Comparison of ENCODE assay signal across 8 cellular contexts in the genomic region with DNA sequence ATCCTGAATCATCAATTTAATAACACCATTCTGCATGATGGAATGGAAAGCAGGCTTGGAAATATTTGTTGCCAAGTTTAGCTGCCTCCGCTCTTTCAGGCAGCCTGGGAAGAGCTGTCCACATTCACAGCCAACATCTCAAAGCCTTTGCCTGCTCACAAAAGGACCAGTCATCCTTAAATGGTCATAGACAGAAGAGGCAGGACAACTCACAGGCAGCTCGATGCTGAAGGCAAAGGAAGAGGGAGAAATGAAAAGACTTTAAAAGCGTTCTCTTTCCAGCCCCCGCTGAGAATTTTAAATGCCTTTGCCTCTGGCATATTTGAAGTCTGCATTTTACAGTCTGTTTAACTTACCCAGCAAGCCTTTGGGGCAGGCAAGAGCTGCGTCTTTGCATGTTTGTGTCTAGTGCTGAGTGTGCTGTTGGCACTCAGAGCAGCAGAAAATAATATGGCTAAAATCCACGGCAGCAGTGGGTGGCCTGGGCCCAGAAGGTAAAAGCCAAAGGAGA.
A peak's percentile ranks its signal among the peaks of the same experiment; 100 is the strongest.
DNase-seq lines count a peak whose midpoint lies in the region; TF ChIP-seq lines count a peak whose summit lies in the region.

No MANE protein-coding gene starts in this region.

- H3K27ac Mint-ChIP-seq in immature natural killer cell = no peak overlapping the region

- no peak for TF ChIP-seq POLR2A in stomach (IDR thresholded peaks at IDR 0.05)

- peaks cover 0 to 16% (median 5%) of the 10 kb centered on the region in 4 donors for H3K4me1 ChIP-seq in stomach

- H3K9me3 ChIP-seq in MG63 (no peaks in the 10 kb centered on the region), stomach (no peaks in the 10 kb centered on the region)

- no peak for TF ChIP-seq EP300 in stomach (IDR thresholded peaks at IDR 0.05)

- peaks cover 0 to 2% (median 0%) of the 10 kb centered on the region in 6 donors for H3K9me3 Mint-ChIP-seq in immature natural killer cell

- H3K4me3 Mint-ChIP-seq in immature natural killer cell = no peak overlapping the region

- H3K36me3 Mint-ChIP-seq in immature natural killer cell = no peaks in the 10 kb centered on the region

- H3K27ac ChIP-seq in temporal lobe (ENCODE audit: low read depth, low read length) (peak overlapping the region; percentile 76), stomach (peak overlapping the region in 2 of 5 donors; percentile 25 to 60)

- peak; percentile 78 for DNase-seq in MG63
- DNase-seq in choroid plexus epithelial cell (ENCODE audit: low read depth) = peak; percentile 46
- DNase-seq in islet precursor cell = peak; percentile 88
- no peak for DNase-seq in stomach
- DNase-seq in kidney tubule cell (ENCODE audit: low spot score) = no peak
- no peak for DNase-seq in immature natural killer cell
- no peak for DNase-seq in NCI-H2107 treated with DMSO at 0.1 percent for 48 hours (lab: John Stamatoyannopoulos, UW; ENCODE audit: unreplicated experiment)

- WGBS in stomach, 5 donors = 31 to 44% (median 34%) methylated on average over 6 of the region's 6 CpGs

- H3K4me3 ChIP-seq in MG63 = no peak overlapping the region
- no peak overlapping the region for H3K4me3 ChIP-seq in choroid plexus epithelial cell (ENCODE audit: low read depth, low read length)
- no peak overlapping the region for H3K4me3 ChIP-seq in stomach

- peaks cover 0 to 8% (median 8%) of the 10 kb centered on the region in 3 donors for H3K27me3 Mint-ChIP-seq in immature natural killer cell (ENCODE audit: low read depth in 3 of 3)

- H3K36me3 ChIP-seq in MG63 (no peaks in the 10 kb centered on the region), stomach (no peaks in the 10 kb centered on the region)

- H3K4me1 Mint-ChIP-seq in immature natural killer cell = no peaks in the 10 kb centered on the region

- intact Hi-C loops in stomach (cut with DNase I; ENCODE audit: low total_unique reads) = no loop called here

- H3K27me3 ChIP-seq in MG63 (no peaks in the 10 kb centered on the region), stomach (no peaks in the 10 kb centered on the region)

- TF ChIP-seq CTCF in choroid plexus epithelial cell (conservative IDR thresholded peaks at IDR 0.05; ENCODE audit: low read depth, low read length) (no peak), stomach (IDR thresholded peaks at IDR 0.05) (no peak)

Comparison
In these comparisons a context has a peak if more than half of its experiments do, and no peak if none do; other contexts are left out.
1. DNase-seq: peak in MG63 (single experiment), choroid plexus epithelial cell (single experiment) and islet precursor cell (single experiment); none in stomach (single experiment), kidney tubule cell (single experiment), immature natural killer cell (0 of 3) and NCI-H2107 treated with DMSO at 0.1 percent for 48 hours (single experiment).